Comparison of ENCODE assay signal across 10 cellular contexts in genomic region chr15:91694829-91695205, GRCh38.
DNase-seq lines count a peak whose midpoint lies in the region; ATAC-seq, FAIRE-seq and TF ChIP-seq lines count a peak whose summit lies in the region.
"Had no signal": no experiment of that assay in that cellular context is flagged by ENCODE, and none has a peak within 500 bp of the region (broad histone marks: within the 10 kb centered on the region; RNA-seq: fewer than 3 reads in every experiment).

No MANE protein-coding gene starts in this region.

- no peaks in the 10 kb centered on the region for H3K36me3 ChIP-seq in astrocyte (ENCODE audit: insufficient read depth, low read length)
- no peaks in the 10 kb centered on the region for H3K36me3 ChIP-seq in right atrium auricular region
- H3K36me3 ChIP-seq: SJSA1 had no signal

- H3K9me3 ChIP-seq in astrocyte (ENCODE audit: insufficient read depth, low read depth, low read length), result no peaks in the 10 kb centered on the region
- no peaks in the 10 kb centered on the region for H3K9me3 ChIP-seq in right atrium auricular region
- H3K9me3 ChIP-seq: SJSA1 had no signal

- H3K27me3 ChIP-seq in astrocyte (ENCODE audit: insufficient read depth, low read length) (no peaks in the 10 kb centered on the region), right atrium auricular region (no peaks in the 10 kb centered on the region)
- H3K27me3 ChIP-seq: SJSA1 had no signal

- H3K79me2 ChIP-seq in astrocyte (ENCODE audit: insufficient read depth, low read length), result no peaks in the 10 kb centered on the region

- FAIRE-seq in astrocyte (lab: Jason Lieb, UNC), result no peak

- no peak overlapping the region for H3K4me3 Mint-ChIP-seq in astrocyte (ENCODE audit: unreplicated experiment)
- H3K4me3 Mint-ChIP-seq: activated T-cell treated with anti-CD3 and anti-CD28 coated beads, Interleukin-2, amount 50 U/mL, for 24 hours had no signal

- H3K27ac Mint-ChIP-seq in astrocyte (ENCODE audit: unreplicated experiment), result no peak overlapping the region
- H3K27ac Mint-ChIP-seq: activated T-cell treated with anti-CD3 and anti-CD28 coated beads, Interleukin-2, amount 50 U/mL, for 24 hours had no signal

- H3K4me1 ChIP-seq in astrocyte (ENCODE audit: insufficient read depth, low read length) (peaks cover 12% of the 10 kb centered on the region), right atrium auricular region (peaks cover 0 to 13% of the 10 kb centered on the region in 2 donors)
- H3K4me1 ChIP-seq: SJSA1 had no signal

- DNase-seq in G401 (ENCODE audit: low spot score) (peak; percentile 10), astrocyte (ENCODE audit: low read depth) (peak; percentile 54), right atrium auricular region (ENCODE audit: low spot score) (peak; percentile 82), hippocampal formation (lab: John Stamatoyannopoulos, UW) (no peak), T1000 (lab: John Stamatoyannopoulos, UW) (no peak)
- DNase-seq: activated T-cell treated with anti-CD3 and anti-CD28 coated beads, Interleukin-2, amount 50 U/mL, for 24 hours had no signal

- peaks cover 15% of the 10 kb centered on the region for H3K4me1 Mint-ChIP-seq in astrocyte (ENCODE audit: low read depth, unreplicated experiment)

- peak overlapping the region; percentile 69 for H3K9ac ChIP-seq in astrocyte (ENCODE audit: low read length)

- H4K20me1 ChIP-seq in astrocyte (ENCODE audit: insufficient read depth, low read length), result no peaks in the 10 kb centered on the region

- H2AFZ ChIP-seq in astrocyte (ENCODE audit: low read depth, low read length), result peak overlapping the region; percentile 60

- H3K27ac ChIP-seq in astrocyte (ENCODE audit: low read depth, low read length), result peak overlapping the region; percentile 87
- peak overlapping the region; percentile 72 to 89 for H3K27ac ChIP-seq in right atrium auricular region
- H3K27ac ChIP-seq in skin epidermis, result peak overlapping the region in 20 of 21 experiments; percentile 46 to 93 (median 77)
- H3K27ac ChIP-seq: SJSA1 had no signal

- H3K4me3 ChIP-seq in astrocyte (ENCODE audit: insufficient read depth, low read depth, low read length), result peak overlapping the region; percentile 17
- H3K4me3 ChIP-seq in right atrium auricular region, result peak overlapping the region in 1 of 2 donors; percentile 14
- peak overlapping the region in 3 of 7 experiments; percentile 1 to 33 (median 8) for H3K4me3 ChIP-seq in skin epidermis
- H3K4me3 ChIP-seq: SJSA1 had no signal

- ATAC-seq in GM19452 (IDR thresholded peaks at IDR 0.05; ENCODE audit: unreplicated experiment), result no peak
- no peak for ATAC-seq in GM21717 (IDR thresholded peaks at IDR 0.05; ENCODE audit: unreplicated experiment)

- no peaks in the 10 kb centered on the region for H3K36me3 Mint-ChIP-seq in astrocyte (ENCODE audit: low read depth, unreplicated experiment)

- peaks cover 3% of the 10 kb centered on the region for H3K27me3 Mint-ChIP-seq in astrocyte (ENCODE audit: low read depth, unreplicated experiment)
- H3K27me3 Mint-ChIP-seq: activated T-cell treated with anti-CD3 and anti-CD28 coated beads, Interleukin-2, amount 50 U/mL, for 24 hours had no signal

- TF ChIP-seq CTCF in astrocyte (IDR thresholded peaks at IDR 0.05; ENCODE audit: insufficient read depth, low read depth, low read length) (no peak), right atrium auricular region (IDR thresholded peaks at IDR 0.05) (no peak)

- peak overlapping the region; percentile 60 for H3K4me2 ChIP-seq in astrocyte (ENCODE audit: low read length)

- in situ Hi-C loops in G401 (cut with HindIII; ENCODE audit: low sequenced_read_pairs), result no loop called here

- H3K9me3 Mint-ChIP-seq in astrocyte (ENCODE audit: unreplicated experiment), result no peaks in the 10 kb centered on the region
- H3K9me3 Mint-ChIP-seq: activated T-cell treated with anti-CD3 and anti-CD28 coated beads, Interleukin-2, amount 50 U/mL, for 24 hours had no signal

Comparison
In these comparisons a context has a peak if more than half of its experiments do, and no peak if none do; other contexts are left out.
1. DNase-seq: peak in G401 (single experiment), astrocyte (single experiment) and right atrium auricular region (single experiment); none in hippocampal formation (0 of 2) and T1000 (single experiment).
2. Peak in every context shown above with its lines, with median percentiles within 50 percentile points of each other: H3K27ac ChIP-seq.